10 cellular contexts compared by ENCODE assay signal in genomic region chr15:40238481-40238926, GRCh38. TPM values are rescaled to one million over a fixed set of nuclear protein-coding genes. Genes with fewer than 3 reads are reported as not detected.
DNase-seq lines count a peak whose midpoint lies in the region; ATAC-seq and TF ChIP-seq lines count a peak whose summit lies in the region.
"Had no signal": no experiment of that assay in that cellular context is flagged by ENCODE, and none has a peak within 500 bp of the region (broad histone marks: within the 10 kb centered on the region; RNA-seq: fewer than 3 reads in every experiment).

No MANE protein-coding gene starts in this region.

- H3K9me3 Mint-ChIP-seq in Caco-2 (ENCODE audit: unreplicated experiment) (no peaks in the 10 kb centered on the region), endothelial cell (ENCODE audit: unreplicated experiment) (no peaks in the 10 kb centered on the region)
- H3K9me3 Mint-ChIP-seq: stimulated activated naive CD8-positive, alpha-beta T cell treated with anti-CD3 and anti-CD28 coated beads, Interleukin-15, amount 100 ng/mL, for 72 hours had no signal

- H3K36me3 Mint-ChIP-seq in Caco-2 (ENCODE audit: insufficient read depth, unreplicated experiment) (peaks cover 5% of the 10 kb centered on the region), endothelial cell (ENCODE audit: low read depth, unreplicated experiment) (no peaks in the 10 kb centered on the region)
- H3K36me3 Mint-ChIP-seq: activated naive CD8-positive, alpha-beta T cell had no signal

- intact Hi-C loops in Caco-2 (cut with micrococcal nuclease; ENCODE audit: unreplicated experiment) = loop anchor here (2.0 kb wide), 1 partner anchor 14 kb away; no protein-coding TSS in a partner anchor

- no peaks in the 10 kb centered on the region for H3K27me3 ChIP-seq in Caco-2 (replicated peaks; ENCODE audit: control insufficient read depth, insufficient read depth, low read length)
- peaks cover 2% of the 10 kb centered on the region for H3K27me3 ChIP-seq in osteoblast (ENCODE audit: insufficient read depth, low read length)

- H3K27me3 Mint-ChIP-seq in Caco-2 (ENCODE audit: insufficient read depth, unreplicated experiment) (no peaks in the 10 kb centered on the region), endothelial cell (ENCODE audit: unreplicated experiment) (peaks cover 12% of the 10 kb centered on the region)

- TF ChIP-seq CTCF in Caco-2 (IDR thresholded peaks at IDR 0.05; ENCODE audit: insufficient read depth in 1 of 2, low read depth in 1 of 2, low read length in 1 of 2, severe bottlenecking in 1 of 2, unreplicated experiment in 1 of 2) (no peak), endothelial cell (IDR thresholded peaks at IDR 0.05; ENCODE audit: unreplicated experiment) (no peak), osteoblast (IDR thresholded peaks at IDR 0.05; ENCODE audit: extremely low read depth, low read depth, low read length) (no peak)

- BruUV-seq in Caco-2 (replicated peaks; lab: Mats Ljungman, UMichigan) = no TSS peak

- peaks cover 7% of the 10 kb centered on the region for H3K4me1 ChIP-seq in Caco-2
- H3K4me1 ChIP-seq in osteoblast (ENCODE audit: insufficient read depth, low read length) = peaks cover 8% of the 10 kb centered on the region

- H3K4me1 Mint-ChIP-seq in Caco-2 (ENCODE audit: low read depth, unreplicated experiment) = no peaks in the 10 kb centered on the region
- H3K4me1 Mint-ChIP-seq in endothelial cell (ENCODE audit: unreplicated experiment) = peaks cover 15% of the 10 kb centered on the region

- peaks cover 2% of the 10 kb centered on the region for H4K20me1 ChIP-seq in osteoblast (ENCODE audit: insufficient read depth, low read length)

- H3K27ac Mint-ChIP-seq in Caco-2 (ENCODE audit: unreplicated experiment) (peak overlapping the region; percentile 31), endothelial cell (ENCODE audit: unreplicated experiment) (peak overlapping the region; percentile 82)
- H3K27ac Mint-ChIP-seq: activated naive CD8-positive, alpha-beta T cell; stimulated activated naive CD8-positive, alpha-beta T cell treated with anti-CD3 and anti-CD28 coated beads, Interleukin-15, amount 100 ng/mL, for 72 hours had no signal

- H3K27ac ChIP-seq in osteoblast (ENCODE audit: low read depth, low read length) = no peak overlapping the region

- CTCF ChIA-PET in Caco-2 (lab: Charles Lee) = interaction anchor here (0.8 to 1.8 kb wide), 4 partner anchors 19 to 200 kb away, joined by 4 to 16 read pairs (median 6); no protein-coding TSS in a partner anchor

- H3K4me3 Mint-ChIP-seq in Caco-2 (ENCODE audit: unreplicated experiment) = peak overlapping the region; percentile 58
- H3K4me3 Mint-ChIP-seq in endothelial cell (ENCODE audit: unreplicated experiment) = no peak overlapping the region

- DNase-seq in Caco-2 (no peak), NCI-H2196 treated with DMSO at 0.1 percent for 48 hours (lab: John Stamatoyannopoulos, UW; ENCODE audit: unreplicated experiment) (peak; percentile 2), endothelial cell (ENCODE audit: low spot score) (no peak), osteoblast (ENCODE audit: insufficient read length, low spot score, missing footprints) (peak; percentile 60), inferior parietal cortex (ENCODE audit: extremely low spot score) (no peak)
- no peak for DNase-seq in activated CD4-positive, alpha-beta T cell treated with anti-CD3 and anti-CD28 coated beads for 1 hour
- DNase-seq: stimulated activated naive CD8-positive, alpha-beta T cell treated with anti-CD3 and anti-CD28 coated beads, Interleukin-15, amount 100 ng/mL, for 72 hours had no signal

- peak overlapping the region; percentile 65 for H2AFZ ChIP-seq in osteoblast (ENCODE audit: low read length)

- no peaks in the 10 kb centered on the region for H3K36me3 ChIP-seq in Caco-2 (ENCODE audit: control insufficient read depth, insufficient read depth, low read length)
- no peaks in the 10 kb centered on the region for H3K36me3 ChIP-seq in osteoblast (ENCODE audit: insufficient read depth, low read length)

- ATAC-seq in GM21515 (IDR thresholded peaks at IDR 0.05; ENCODE audit: unreplicated experiment) = no peak
- no peak for ATAC-seq in HG03439 (IDR thresholded peaks at IDR 0.05; ENCODE audit: unreplicated experiment)

- H3K4me3 ChIP-seq in Caco-2 (ENCODE audit: low read depth, low read length) (peak overlapping the region; percentile 33), osteoblast (ENCODE audit: insufficient read depth, low read length) (peak overlapping the region; percentile 71)

- H3K9me3 ChIP-seq in Caco-2 = no peaks in the 10 kb centered on the region
- H3K9me3 ChIP-seq in osteoblast (ENCODE audit: low read depth, low read length) = no peaks in the 10 kb centered on the region

- POLR2A ChIA-PET in Caco-2 (lab: Charles Lee) = interaction anchor here (0.6 kb wide), 1 partner anchor 132 kb away, joined by 4 read pairs; no protein-coding TSS in a partner anchor

- peak overlapping the region; percentile 79 for H3K4me2 ChIP-seq in osteoblast (ENCODE audit: insufficient read depth, low read length)

- H3K79me2 ChIP-seq in osteoblast (ENCODE audit: insufficient read depth, low read length) = no peaks in the 10 kb centered on the region

RNA-seq across cellular contexts. Expression of gene PAK6, which starts 0.4 kb away (rescaled TPM):
- total RNA-seq in Caco-2 (2022) (19.9 and 20.7 TPM in 2 replicates), endothelial cell (ENCODE audit: unreplicated experiment) (0.31 TPM), osteoblast (not detected in 2 replicates)

RNA-seq across cellular contexts. Expression of gene ANKRD63, which starts 44.4 kb away (rescaled TPM):
- total RNA-seq in Caco-2 (2022) = 0.28 and 0.79 TPM in 2 replicates
- not detected for total RNA-seq in endothelial cell (ENCODE audit: unreplicated experiment)
- total RNA-seq in osteoblast = not detected in 2 replicates

Comparison
In these comparisons a context has a peak if more than half of its experiments do, and no peak if none do; other contexts are left out.
1. DNase-seq: peak in NCI-H2196 treated with DMSO at 0.1 percent for 48 hours (single experiment) and osteoblast (single experiment); none in Caco-2 (0 of 2), endothelial cell (single experiment), activated CD4-positive, alpha-beta T cell treated with anti-CD3 and anti-CD28 coated beads for 1 hour (single experiment) and inferior parietal cortex (single experiment).
2. RNA of gene PAK6, which starts 0.4 kb away (total RNA-seq): 19.9 to 20.7 TPM in Caco-2; 0.31 TPM in endothelial cell (single experiment) and not detected in osteoblast; every median in the first group is over 10 times any median in the second.